Comparison of ENCODE assay signal across 1 cellular context in the genomic region with DNA sequence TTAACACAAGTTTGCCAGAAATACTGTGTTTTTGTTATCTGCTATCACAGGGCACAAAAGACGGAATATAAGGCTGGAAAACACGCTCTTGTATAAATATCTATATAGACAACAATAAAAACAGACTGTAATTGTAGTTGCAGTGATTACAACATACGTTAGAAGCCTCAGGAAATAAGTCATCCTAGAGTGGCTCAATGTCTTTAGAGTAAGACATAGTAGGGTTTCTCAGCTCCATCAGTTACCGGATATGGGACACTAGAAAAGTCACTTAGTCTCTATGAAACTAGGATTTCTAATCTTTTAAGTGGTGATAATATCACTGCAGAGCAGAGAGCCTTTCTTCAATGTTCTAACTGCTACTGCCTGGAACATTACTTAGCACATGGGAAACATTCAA.
TF ChIP-seq lines count a peak whose summit lies in the region.

No MANE protein-coding gene starts in this region.

TF ChIP-seq in GM12878, 131 proteins besides CTCF, POLR2A, EP300 and RAD21 (continued from another document):
- TF ChIP-seq SMAD1 (IDR thresholded peaks at IDR 0.05; ENCODE audit: low read depth, partially characterized antibody) (no peak), PAX5 (IDR thresholded peaks at IDR 0.05; ENCODE audit: borderline replicate concordance, low read depth, low read length) (no peak)
- TF ChIP-seq, protein P1, sequence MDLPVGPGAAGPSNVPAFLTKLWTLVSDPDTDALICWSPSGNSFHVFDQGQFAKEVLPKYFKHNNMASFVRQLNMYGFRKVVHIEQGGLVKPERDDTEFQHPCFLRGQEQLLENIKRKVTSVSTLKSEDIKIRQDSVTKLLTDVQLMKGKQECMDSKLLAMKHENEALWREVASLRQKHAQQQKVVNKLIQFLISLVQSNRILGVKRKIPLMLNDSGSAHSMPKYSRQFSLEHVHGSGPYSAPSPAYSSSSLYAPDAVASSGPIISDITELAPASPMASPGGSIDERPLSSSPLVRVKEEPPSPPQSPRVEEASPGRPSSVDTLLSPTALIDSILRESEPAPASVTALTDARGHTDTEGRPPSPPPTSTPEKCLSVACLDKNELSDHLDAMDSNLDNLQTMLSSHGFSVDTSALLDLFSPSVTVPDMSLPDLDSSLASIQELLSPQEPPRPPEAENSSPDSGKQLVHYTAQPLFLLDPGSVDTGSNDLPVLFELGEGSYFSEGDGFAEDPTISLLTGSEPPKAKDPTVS (IDR thresholded peaks at IDR 0.05; ENCODE audit: low read depth, low read length) = no peak
TF ChIP-seq in GM12878: peak in this region for 0.
